ENCODE assay signal across 3 cellular contexts in genomic region chr19:51320258-51320657, GRCh38.
TF ChIP-seq lines count a peak whose summit lies in the region.

No MANE protein-coding gene starts in this region.

TF ChIP-seq in SK-N-SH, 30 proteins besides CTCF, POLR2A, EP300 and RAD21:
- TF ChIP-seq SMC3 (IDR thresholded peaks at IDR 0.05; ENCODE audit: low read depth, low read length) (no peak), RXRA (IDR thresholded peaks at IDR 0.05; ENCODE audit: borderline replicate concordance, low read depth) (no peak), MXI1 (IDR thresholded peaks at IDR 0.05; ENCODE audit: low read depth, low read length) (no peak), JUND (IDR thresholded peaks at IDR 0.05) (no peak), NFIC (IDR thresholded peaks at IDR 0.05; ENCODE audit: borderline replicate concordance) (0 out of 2 replicates have a peak, but pooled peaks have one; percentile 23), GABPA (IDR thresholded peaks at IDR 0.05; ENCODE audit: low read depth) (no peak), TEAD4 (IDR thresholded peaks at IDR 0.05; ENCODE audit: borderline replicate concordance, insufficient read depth) (no peak), EZH2phosphoT487 (IDR thresholded peaks at IDR 0.05; ENCODE audit: borderline replicate concordance, low read depth) (no peak), CHD2 (IDR thresholded peaks at IDR 0.05; ENCODE audit: low read length, partially characterized antibody) (peak; percentile 91), MAX (IDR thresholded peaks at IDR 0.05; ENCODE audit: low read depth) (no peak), SIN3A (IDR thresholded peaks at IDR 0.05; ENCODE audit: borderline replicate concordance, low read depth, low read length) (no peak), FOXM1 (IDR thresholded peaks at IDR 0.05; ENCODE audit: low read depth) (no peak), RFX5 (IDR thresholded peaks at IDR 0.05; ENCODE audit: low read length) (no peak), NRF1 (IDR thresholded peaks at IDR 0.05; ENCODE audit: low read depth, low read length) (no peak), REST (IDR thresholded peaks at IDR 0.05; ENCODE audit: low read depth, low read length) (no peak), FOXJ3 (CRISPR knock-in tag; IDR thresholded peaks at IDR 0.05) (no peak), TAF1 (IDR thresholded peaks at IDR 0.05; ENCODE audit: borderline replicate concordance, low read depth, low read length) (no peak), YY1 (IDR thresholded peaks at IDR 0.05; ENCODE audit: low read depth) (no peak)
TF ChIP-seq in SK-N-SH: peak in this region for 2.

TF ChIP-seq in SK-N-SH treated with all-trans-retinoic acid at 6 μM for 48 hours, 23 proteins besides CTCF, POLR2A, EP300 and RAD21:
- TF ChIP-seq TOX (CRISPR knock-in tag; IDR thresholded peaks at IDR 0.05; ENCODE audit: borderline replicate concordance) (no peak), GLIS3 (CRISPR knock-in tag; IDR thresholded peaks at IDR 0.05) (no peak), OSR1 (CRISPR knock-in tag; IDR thresholded peaks at IDR 0.05) (no peak), POU6F1 (CRISPR knock-in tag; IDR thresholded peaks at IDR 0.05; ENCODE audit: borderline replicate concordance, low read depth) (no peak), RARB (CRISPR knock-in tag; IDR thresholded peaks at IDR 0.05) (no peak), ZNF565 (CRISPR knock-in tag; conservative IDR thresholded peaks at IDR 0.05; ENCODE audit: low read depth) (no peak), TSHZ2 (CRISPR knock-in tag; IDR thresholded peaks at IDR 0.05) (no peak), ISL1 (CRISPR knock-in tag; IDR thresholded peaks at IDR 0.05) (no peak), ZC3H10 (CRISPR knock-in tag; IDR thresholded peaks at IDR 0.05) (no peak)

TF ChIP-seq in GM12891, 5 proteins besides CTCF, POLR2A, EP300 and RAD21:
- TF ChIP-seq SPI1 (IDR thresholded peaks at IDR 0.05; ENCODE audit: low read depth, low read length) (no peak), TAF1 (IDR thresholded peaks at IDR 0.05; ENCODE audit: low read depth, low read length) (no peak), PAX5 (IDR thresholded peaks at IDR 0.05; ENCODE audit: insufficient read depth, low read length, severe bottlenecking) (no peak), POU2F2 (IDR thresholded peaks at IDR 0.05; ENCODE audit: low read depth, low read length) (no peak), POLR2AphosphoS5 (IDR thresholded peaks at IDR 0.05; ENCODE audit: low read depth, low read length) (no peak)
